In genomic region chr15:96230557-96231181, GRCh38 we compare ENCODE assay signal across 14 cellular contexts.
DNase-seq lines count a peak whose midpoint lies in the region; ATAC-seq and TF ChIP-seq lines count a peak whose summit lies in the region.
"Had no signal": no experiment of that assay in that cellular context is flagged by ENCODE, and none has a peak within 500 bp of the region (broad histone marks: within the 10 kb centered on the region; RNA-seq: fewer than 3 reads in every experiment).

No MANE protein-coding gene starts in this region.

- H3K4me3 Mint-ChIP-seq in nephron progenitor cell, result no peak overlapping the region
- H3K4me3 Mint-ChIP-seq: activated T-cell treated with anti-CD3 and anti-CD28 coated beads, Interleukin-2, amount 50 U/mL, for 72 hours; natural killer cell had no signal

- ATAC-seq in GM21717 (IDR thresholded peaks at IDR 0.05; ENCODE audit: unreplicated experiment), result no peak
- ATAC-seq in right cardiac atrium, result no peak
- ATAC-seq: activated T-cell treated with anti-CD3 and anti-CD28 coated beads, Interleukin-2, amount 50 U/mL, for 72 hours; natural killer cell had no signal

- no peak overlapping the region for H3K27ac ChIP-seq in right cardiac atrium (ENCODE audit: low read length)
- H3K27ac ChIP-seq: coronary artery, esophagus muscularis mucosa had no signal

- WGBS in right cardiac atrium, result 84% methylated on average over 3 of the region's 3 CpGs

- in situ Hi-C loops in Caki2 (cut with HindIII; ENCODE audit: low pct_unique_long_range_greater_than_20kb, low sequenced_read_pairs), result no loop called here

- no peaks in the 10 kb centered on the region for H3K9me3 Mint-ChIP-seq in nephron progenitor cell
- H3K9me3 Mint-ChIP-seq: activated T-cell treated with anti-CD3 and anti-CD28 coated beads, Interleukin-2, amount 50 U/mL, for 72 hours; natural killer cell had no signal

- intact Hi-C loops in right cardiac atrium (cut with DNase I), result no loop called here

- peaks cover 4% of the 10 kb centered on the region for H3K27me3 Mint-ChIP-seq in nephron progenitor cell (ENCODE audit: low read depth, poor library complexity)

- TF ChIP-seq CTCF in cardiac fibroblast (IDR thresholded peaks at IDR 0.05; ENCODE audit: low read depth, low read length) (no peak), nephron progenitor cell (IDR thresholded peaks at IDR 0.05) (no peak)

- no peaks in the 10 kb centered on the region for H3K9me3 ChIP-seq in right cardiac atrium (ENCODE audit: control insufficient read depth, low read length)
- H3K9me3 ChIP-seq: esophagus muscularis mucosa, SK-N-SH had no signal

- no peaks in the 10 kb centered on the region for H3K27me3 ChIP-seq in right cardiac atrium (ENCODE audit: control insufficient read depth, insufficient read depth)
- H3K27me3 ChIP-seq: esophagus muscularis mucosa had no signal

- peak; percentile 74 for DNase-seq in Caki2 (ENCODE audit: low read depth)
- peak; percentile 34 for DNase-seq in NCI-H226
- peak; percentile 22 to 62 for DNase-seq in cardiac fibroblast (ENCODE audit: low read depth in 2 of 2)
- DNase-seq in kidney tubule cell (ENCODE audit: low spot score), result peak; percentile 83
- no peak for DNase-seq in nephron progenitor cell
- DNase-seq in NCI-H1048 (lab: John Stamatoyannopoulos, UW), result no peak
- DNase-seq in right cardiac atrium, result no peak
- DNase-seq: activated T-cell treated with anti-CD3 and anti-CD28 coated beads, Interleukin-2, amount 50 U/mL, for 72 hours; natural killer cell; retina; SK-N-SH had no signal

- H3K36me3 Mint-ChIP-seq in nephron progenitor cell (ENCODE audit: low read depth), result peaks cover 20% of the 10 kb centered on the region

- H3K4me1 ChIP-seq in right cardiac atrium (ENCODE audit: control insufficient read depth, insufficient read depth, low read length), result no peaks in the 10 kb centered on the region
- H3K4me1 ChIP-seq: esophagus muscularis mucosa had no signal

- no peak overlapping the region for H3K4me3 ChIP-seq in cardiac fibroblast (replicated peaks in 1 of 2; ENCODE audit: low read depth in 2 of 2, low read length in 2 of 2)
- no peak overlapping the region for H3K4me3 ChIP-seq in right cardiac atrium (ENCODE audit: low read length)
- H3K4me3 ChIP-seq: coronary artery, esophagus muscularis mucosa had no signal

- peaks cover 16% of the 10 kb centered on the region for H3K4me1 Mint-ChIP-seq in nephron progenitor cell
- H3K4me1 Mint-ChIP-seq: natural killer cell had no signal

- H3K27ac Mint-ChIP-seq in nephron progenitor cell, result no peak overlapping the region
- H3K27ac Mint-ChIP-seq: activated T-cell treated with anti-CD3 and anti-CD28 coated beads, Interleukin-2, amount 50 U/mL, for 72 hours; natural killer cell had no signal

Comparison
In these comparisons a context has a peak if more than half of its experiments do, and no peak if none do; other contexts are left out.
1. DNase-seq: peak in Caki2 (single experiment), NCI-H226 (single experiment), cardiac fibroblast (2 of 2) and kidney tubule cell (single experiment); none in nephron progenitor cell (single experiment), NCI-H1048 (single experiment) and right cardiac atrium (0 of 3).